In genomic region chr1:154857441-154858215, GRCh38 we compare ENCODE assay signal across 1 cellular context.
A peak's percentile ranks its signal among the peaks of the same experiment; 100 is the strongest.
TF ChIP-seq lines count a peak whose summit lies in the region.

No MANE protein-coding gene starts in this region.

TF ChIP-seq in GM12878, 131 proteins besides CTCF, POLR2A, EP300 and RAD21 (continued from another document and continues in another):
- TF ChIP-seq ZBTB11 (CRISPR knock-in tag; IDR thresholded peaks at IDR 0.05) (no peak), ZBED1 (IDR thresholded peaks at IDR 0.05; ENCODE audit: borderline replicate concordance) (no peak), ZBTB33 (IDR thresholded peaks at IDR 0.05) (no peak), ZNF687 (IDR thresholded peaks at IDR 0.05) (no peak), RFX5 (IDR thresholded peaks at IDR 0.05; ENCODE audit: low read depth, low read length) (no peak), IKZF2 (IDR thresholded peaks at IDR 0.05) (peak in 1 of 2 experiments; percentile 22; a peak in 1 of 4 replicates), TCF7 (IDR thresholded peaks at IDR 0.05; ENCODE audit: borderline replicate concordance) (no peak), SIN3A (IDR thresholded peaks at IDR 0.05; ENCODE audit: low read depth, low read length) (no peak), PAX8 (IDR thresholded peaks at IDR 0.05) (no peak), STAT3 (IDR thresholded peaks at IDR 0.05; ENCODE audit: low read depth, low read length) (no peak), CHD1 (IDR thresholded peaks at IDR 0.05; ENCODE audit: low read depth, low read length) (no peak), TBL1XR1 (IDR thresholded peaks at IDR 0.05; ENCODE audit: low read depth, low read length) (no peak), SMAD5 (IDR thresholded peaks at IDR 0.05; ENCODE audit: low read depth) (no peak), BCL3 (IDR thresholded peaks at IDR 0.05; ENCODE audit: borderline replicate concordance, insufficient read depth, low read depth, low read length, poor library complexity, severe bottlenecking) (peak; percentile 32), CBFB (IDR thresholded peaks at IDR 0.05; ENCODE audit: low read depth) (no peak), EGR1 (IDR thresholded peaks at IDR 0.05; ENCODE audit: borderline replicate concordance in 1 of 2, low read depth in 2 of 2, low read length in 2 of 2) (peak in 1 of 2 experiments; percentile 42; a peak in 1 of 3 replicates), ZNF622 (IDR thresholded peaks at IDR 0.05) (no peak), MTA2 (IDR thresholded peaks at IDR 0.05; ENCODE audit: low read depth) (no peak), RUNX3 (IDR thresholded peaks at IDR 0.05; ENCODE audit: low read length) (no peak), PBX3 (IDR thresholded peaks at IDR 0.05; ENCODE audit: insufficient replicate concordance, low read depth, low read length) (no peak), MEF2B (IDR thresholded peaks at IDR 0.05; ENCODE audit: partially characterized antibody, poor library complexity, severe bottlenecking) (no peak), BACH1 (IDR thresholded peaks at IDR 0.05; ENCODE audit: borderline replicate concordance) (no peak), SUPT20H (IDR thresholded peaks at IDR 0.05; ENCODE audit: borderline replicate concordance, control insufficient read depth, low read depth, low read length) (no peak), FOXK2 (IDR thresholded peaks at IDR 0.05) (no peak), ASH2L (IDR thresholded peaks at IDR 0.05; ENCODE audit: borderline replicate concordance, low read depth) (no peak), EZH2 (IDR thresholded peaks at IDR 0.05; ENCODE audit: borderline replicate concordance, control insufficient read depth, low read depth, low read length) (no peak), GATAD2B (conservative IDR thresholded peaks at IDR 0.05; ENCODE audit: low read depth) (no peak), FOXM1 (IDR thresholded peaks at IDR 0.05; ENCODE audit: low read depth, low read length) (no peak), GABPA (IDR thresholded peaks at IDR 0.05; ENCODE audit: low read depth) (no peak), TCF12 (IDR thresholded peaks at IDR 0.05; ENCODE audit: low read depth, low read length) (no peak), KLF5 (IDR thresholded peaks at IDR 0.05; ENCODE audit: partially characterized antibody) (no peak), CHD4 (IDR thresholded peaks at IDR 0.05) (no peak), DPF2 (IDR thresholded peaks at IDR 0.05) (0 out of 2 replicates have a peak, but pooled peaks have one; percentile 44), JUND (IDR thresholded peaks at IDR 0.05; ENCODE audit: low read depth, low read length) (no peak), NFXL1 (IDR thresholded peaks at IDR 0.05; ENCODE audit: borderline replicate concordance) (no peak), BRCA1 (IDR thresholded peaks at IDR 0.05; ENCODE audit: low read depth, low read length) (no peak), CREM (IDR thresholded peaks at IDR 0.05; ENCODE audit: low read depth) (0 out of 2 replicates have a peak, but pooled peaks have one; percentile 40), NR2C1 (IDR thresholded peaks at IDR 0.05) (no peak), PKNOX1 (IDR thresholded peaks at IDR 0.05) (no peak), TCF3 (IDR thresholded peaks at IDR 0.05; ENCODE audit: borderline replicate concordance, insufficient read depth, low read depth, low read length) (no peak), IRF4 (IDR thresholded peaks at IDR 0.05; ENCODE audit: low read depth, low read length) (no peak), SUZ12 (IDR thresholded peaks at IDR 0.05; ENCODE audit: unreplicated experiment) (no peak), HDAC2 (IDR thresholded peaks at IDR 0.05) (no peak), MTA3 (IDR thresholded peaks at IDR 0.05; ENCODE audit: borderline replicate concordance, low read length) (no peak), BHLHE40 (IDR thresholded peaks at IDR 0.05; ENCODE audit: borderline replicate concordance in 1 of 2, low read depth in 2 of 2, low read length in 1 of 2) (no peak), KDM1A (IDR thresholded peaks at IDR 0.05; ENCODE audit: borderline replicate concordance) (no peak), ZNF24 (IDR thresholded peaks at IDR 0.05) (no peak)
- TF ChIP-seq, protein P1, sequence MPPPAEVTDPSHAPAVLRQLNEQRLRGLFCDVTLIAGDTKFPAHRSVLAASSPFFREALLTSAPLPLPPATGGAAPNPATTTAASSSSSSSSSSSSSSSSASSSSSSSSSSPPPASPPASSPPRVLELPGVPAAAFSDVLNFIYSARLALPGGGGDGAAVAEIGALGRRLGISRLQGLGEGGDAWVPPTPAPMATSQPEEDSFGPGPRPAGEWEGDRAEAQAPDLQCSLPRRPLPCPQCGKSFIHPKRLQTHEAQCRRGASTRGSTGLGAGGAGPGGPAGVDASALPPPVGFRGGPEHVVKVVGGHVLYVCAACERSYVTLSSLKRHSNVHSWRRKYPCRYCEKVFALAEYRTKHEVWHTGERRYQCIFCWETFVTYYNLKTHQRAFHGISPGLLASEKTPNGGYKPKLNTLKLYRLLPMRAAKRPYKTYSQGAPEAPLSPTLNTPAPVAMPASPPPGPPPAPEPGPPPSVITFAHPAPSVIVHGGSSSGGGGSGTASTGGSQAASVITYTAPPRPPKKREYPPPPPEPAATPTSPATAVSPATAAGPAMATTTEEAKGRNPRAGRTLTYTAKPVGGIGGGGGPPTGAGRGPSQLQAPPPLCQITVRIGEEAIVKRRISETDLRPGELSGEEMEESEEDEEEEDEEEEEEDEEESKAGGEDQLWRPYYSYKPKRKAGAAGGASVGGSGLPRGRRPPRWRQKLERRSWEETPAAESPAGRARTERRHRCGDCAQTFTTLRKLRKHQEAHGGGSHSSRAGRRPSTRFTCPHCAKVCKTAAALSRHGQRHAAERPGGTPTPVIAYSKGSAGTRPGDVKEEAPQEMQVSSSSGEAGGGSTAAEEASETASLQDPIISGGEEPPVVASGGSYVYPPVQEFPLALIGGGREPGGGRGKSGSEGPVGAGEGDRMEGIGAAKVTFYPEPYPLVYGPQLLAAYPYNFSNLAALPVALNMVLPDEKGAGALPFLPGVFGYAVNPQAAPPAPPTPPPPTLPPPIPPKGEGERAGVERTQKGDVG (CRISPR knock-in tag; IDR thresholded peaks at IDR 0.05) = no peak
- TF ChIP-seq, protein P2, sequence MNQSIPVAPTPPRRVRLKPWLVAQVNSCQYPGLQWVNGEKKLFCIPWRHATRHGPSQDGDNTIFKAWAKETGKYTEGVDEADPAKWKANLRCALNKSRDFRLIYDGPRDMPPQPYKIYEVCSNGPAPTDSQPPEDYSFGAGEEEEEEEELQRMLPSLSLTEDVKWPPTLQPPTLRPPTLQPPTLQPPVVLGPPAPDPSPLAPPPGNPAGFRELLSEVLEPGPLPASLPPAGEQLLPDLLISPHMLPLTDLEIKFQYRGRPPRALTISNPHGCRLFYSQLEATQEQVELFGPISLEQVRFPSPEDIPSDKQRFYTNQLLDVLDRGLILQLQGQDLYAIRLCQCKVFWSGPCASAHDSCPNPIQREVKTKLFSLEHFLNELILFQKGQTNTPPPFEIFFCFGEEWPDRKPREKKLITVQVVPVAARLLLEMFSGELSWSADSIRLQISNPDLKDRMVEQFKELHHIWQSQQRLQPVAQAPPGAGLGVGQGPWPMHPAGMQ (IDR thresholded peaks at IDR 0.05; ENCODE audit: borderline replicate concordance) = no peak
- TF ChIP-seq, protein P3, sequence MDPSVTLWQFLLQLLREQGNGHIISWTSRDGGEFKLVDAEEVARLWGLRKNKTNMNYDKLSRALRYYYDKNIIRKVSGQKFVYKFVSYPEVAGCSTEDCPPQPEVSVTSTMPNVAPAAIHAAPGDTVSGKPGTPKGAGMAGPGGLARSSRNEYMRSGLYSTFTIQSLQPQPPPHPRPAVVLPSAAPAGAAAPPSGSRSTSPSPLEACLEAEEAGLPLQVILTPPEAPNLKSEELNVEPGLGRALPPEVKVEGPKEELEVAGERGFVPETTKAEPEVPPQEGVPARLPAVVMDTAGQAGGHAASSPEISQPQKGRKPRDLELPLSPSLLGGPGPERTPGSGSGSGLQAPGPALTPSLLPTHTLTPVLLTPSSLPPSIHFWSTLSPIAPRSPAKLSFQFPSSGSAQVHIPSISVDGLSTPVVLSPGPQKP (IDR thresholded peaks at IDR 0.05; ENCODE audit: low read depth, low read length) = no peak
